ENCODE assay signal across 22 cellular contexts in the genomic region with DNA sequence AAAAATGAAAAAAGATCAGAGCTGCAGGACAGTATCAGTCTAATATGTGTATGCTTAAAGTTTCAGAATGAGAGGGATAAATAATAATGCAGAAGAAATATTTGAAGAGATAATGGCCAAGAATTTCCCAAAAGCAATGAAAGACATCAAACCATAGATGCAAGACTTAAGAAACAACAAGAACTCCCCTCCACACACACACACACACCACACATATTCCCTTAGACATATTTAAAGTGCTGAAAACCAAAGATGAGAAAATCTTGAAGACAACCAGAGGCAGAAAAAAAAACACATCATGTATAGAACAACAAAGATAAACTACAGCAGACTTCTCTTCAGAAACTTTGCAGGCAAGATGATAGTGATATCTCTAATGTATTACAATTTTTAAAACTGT.
DNase-seq lines count a peak whose midpoint lies in the region; ATAC-seq and TF ChIP-seq lines count a peak whose summit lies in the region.
"Had no signal": no experiment of that assay in that cellular context is flagged by ENCODE, and none has a peak within 500 bp of the region (broad histone marks: within the 10 kb centered on the region; RNA-seq: fewer than 3 reads in every experiment).

No MANE protein-coding gene starts in this region.

- H3K36me3 ChIP-seq in neuronal stem cell (replicated peaks in 1 of 2; ENCODE audit: control insufficient read depth in 2 of 2, insufficient read depth in 2 of 2, low read length in 2 of 2) = peaks cover 6 to 27% of the 10 kb centered on the region in 2 donors
- H3K36me3 ChIP-seq: sigmoid colon, thoracic aorta had no signal

- peaks cover 2 to 5% of the 10 kb centered on the region in 2 donors for H3K4me1 ChIP-seq in neuronal stem cell (ENCODE audit: control insufficient read depth in 2 of 2, insufficient read depth in 1 of 2, low read depth in 1 of 2, low read length in 2 of 2)

- no peak overlapping the region for H3K9ac ChIP-seq in neuronal stem cell (ENCODE audit: low read depth, low read length, poor library complexity)

- peaks cover 8 to 33% of the 10 kb centered on the region in 2 donors for H3K9me3 ChIP-seq in neuronal stem cell (replicated peaks in 1 of 2; ENCODE audit: control insufficient read depth in 2 of 2, insufficient read depth in 1 of 2, low read depth in 1 of 2, low read length in 2 of 2)
- H3K9me3 ChIP-seq: sigmoid colon had no signal

- H3K27ac ChIP-seq in neuronal stem cell (replicated peaks; ENCODE audit: low read length) = no peak overlapping the region
- H3K27ac ChIP-seq: sigmoid colon, VCaP had no signal

- H3K4me2 ChIP-seq in neuronal stem cell (ENCODE audit: insufficient read depth, low read length, poor library complexity, severe bottlenecking) = no peak overlapping the region

- no peak for ATAC-seq in activated naive CD4-positive, alpha-beta T cell treated with anti-CD3 and anti-CD28 coated beads, Interleukin-2, amount 50 U/mL, for 72 hours
- ATAC-seq in SK-N-SH treated with all-trans-retinoic acid at 6 μM for 48 hours (peak; percentile 14; the same call in 2 of the 3 replicates), HG02759 (IDR thresholded peaks at IDR 0.05; ENCODE audit: unreplicated experiment) (no peak)
- ATAC-seq in stimulated activated naive B cell treated with anti-CD40 and anti-IgM and Interleukin-4, amounts not matched to agents 10 μg/mL and 1 μg/mL and 100 μg/mL, for 72 hours (replicated peaks) = no peak
- ATAC-seq: K562, left lobe of liver, Panc1, T-helper 17 cell had no signal

- H3K4ac ChIP-seq in neuronal stem cell (ENCODE audit: low read length) = no peak overlapping the region

- no peak for TF ChIP-seq CTCF in choroid plexus epithelial cell (conservative IDR thresholded peaks at IDR 0.05; ENCODE audit: low read depth, low read length)

- no peak overlapping the region for H2AFZ ChIP-seq in neuronal stem cell (ENCODE audit: low read length)

- H3K9me3 Mint-ChIP-seq in activated naive CD4-positive, alpha-beta T cell treated with anti-CD3 and anti-CD28 coated beads, Interleukin-2, amount 50 U/mL, for 72 hours = peaks cover 16 to 27% of the 10 kb centered on the region in 2 donors
- peaks cover 14% of the 10 kb centered on the region for H3K9me3 Mint-ChIP-seq in activated naive CD4-positive, alpha-beta T cell treated with anti-CD3 and anti-CD28 coated beads for 36 hours
- peaks cover 13 to 15% of the 10 kb centered on the region in 2 donors for H3K9me3 Mint-ChIP-seq in stimulated activated naive B cell treated with anti-CD40 and anti-IgM and Interleukin-4, amounts not matched to agents 10 μg/mL and 1 μg/mL and 100 μg/mL, for 72 hours

- CTCF ChIA-PET in activated naive CD4-positive, alpha-beta T cell treated with anti-CD3 and anti-CD28 coated beads for 36 hours (lab: Charles Lee) = interaction anchor here (0.7 to 0.9 kb wide), 2 partner anchors 9 to 526 kb away, joined by 3 read pairs; no protein-coding TSS in a partner anchor

- no peak overlapping the region for H2AK5ac ChIP-seq in neuronal stem cell (ENCODE audit: low read depth, low read length)

- no peak overlapping the region for H3K14ac ChIP-seq in neuronal stem cell (ENCODE audit: low read length)

- peaks cover 45 to 56% of the 10 kb centered on the region in 2 donors for H3K36me3 Mint-ChIP-seq in activated naive CD4-positive, alpha-beta T cell treated with anti-CD3 and anti-CD28 coated beads, Interleukin-2, amount 50 U/mL, for 72 hours
- peaks cover 42% of the 10 kb centered on the region for H3K36me3 Mint-ChIP-seq in activated naive CD4-positive, alpha-beta T cell treated with anti-CD3 and anti-CD28 coated beads for 36 hours (ENCODE audit: low read depth)
- H3K36me3 Mint-ChIP-seq in stimulated activated naive B cell treated with anti-CD40 and anti-IgM and Interleukin-4, amounts not matched to agents 10 μg/mL and 1 μg/mL and 100 μg/mL, for 72 hours = peaks cover 41 to 50% of the 10 kb centered on the region in 2 donors

- no peaks in the 10 kb centered on the region for H3K27me3 ChIP-seq in neuronal stem cell (ENCODE audit: control insufficient read depth in 3 of 3, insufficient read depth in 3 of 3, low read depth in 1 of 3, low read length in 3 of 3)
- H3K27me3 ChIP-seq: dorsolateral prefrontal cortex, heart right ventricle, MG63, sigmoid colon had no signal

- no peak overlapping the region for H3K4me3 Mint-ChIP-seq in activated naive CD4-positive, alpha-beta T cell treated with anti-CD3 and anti-CD28 coated beads for 36 hours
- no peak overlapping the region for H3K4me3 Mint-ChIP-seq in stimulated activated naive B cell treated with anti-CD40 and anti-IgM and Interleukin-4, amounts not matched to agents 10 μg/mL and 1 μg/mL and 100 μg/mL, for 72 hours
- H3K4me3 Mint-ChIP-seq: T-helper 17 cell had no signal

- no peak overlapping the region for H2BK120ac ChIP-seq in neuronal stem cell (ENCODE audit: low read depth, low read length)

- no peak overlapping the region for H4K91ac ChIP-seq in neuronal stem cell (ENCODE audit: low read depth, low read length, poor library complexity)

- H3K4me1 Mint-ChIP-seq in activated naive CD4-positive, alpha-beta T cell treated with anti-CD3 and anti-CD28 coated beads for 36 hours (ENCODE audit: low read depth) = peaks cover 16% of the 10 kb centered on the region
- H3K4me1 Mint-ChIP-seq in stimulated activated naive B cell treated with anti-CD40 and anti-IgM and Interleukin-4, amounts not matched to agents 10 μg/mL and 1 μg/mL and 100 μg/mL, for 72 hours = peaks cover 9 to 36% of the 10 kb centered on the region in 2 donors

- no peak overlapping the region for H4K8ac ChIP-seq in neuronal stem cell (ENCODE audit: low read depth, low read length)

- no peak overlapping the region for H2BK5ac ChIP-seq in neuronal stem cell (ENCODE audit: low read length)

- peak overlapping the region; percentile 29 to 46 for H3K27ac Mint-ChIP-seq in activated naive CD4-positive, alpha-beta T cell treated with anti-CD3 and anti-CD28 coated beads, Interleukin-2, amount 50 U/mL, for 72 hours
- H3K27ac Mint-ChIP-seq in activated naive CD4-positive, alpha-beta T cell treated with anti-CD3 and anti-CD28 coated beads for 36 hours = no peak overlapping the region
- peak overlapping the region; percentile 61 for H3K27ac Mint-ChIP-seq in stimulated activated naive B cell treated with anti-CD40 and anti-IgM and Interleukin-4, amounts not matched to agents 10 μg/mL and 1 μg/mL and 100 μg/mL, for 72 hours
- H3K27ac Mint-ChIP-seq: progenitor cell of endocrine pancreas, T-helper 17 cell had no signal

- H3K79me1 ChIP-seq in neuronal stem cell (ENCODE audit: low read depth, low read length) = no peaks in the 10 kb centered on the region

- no peak for DNase-seq in activated naive CD4-positive, alpha-beta T cell treated with anti-CD3 and anti-CD28 coated beads, Interleukin-2, amount 50 U/mL, for 72 hours (ENCODE audit: low spot score in 2 of 2)
- no peak for DNase-seq in activated naive CD4-positive, alpha-beta T cell treated with anti-CD3 and anti-CD28 coated beads for 36 hours
- DNase-seq in choroid plexus epithelial cell (ENCODE audit: low read depth) (peak; percentile 28), neuronal stem cell (ENCODE audit: low spot score) (no peak)
- DNase-seq in stimulated activated naive B cell treated with anti-CD40 and anti-IgM and Interleukin-4, amounts not matched to agents 10 μg/mL and 1 μg/mL and 100 μg/mL, for 72 hours = no peak
- DNase-seq: amygdala, dorsolateral prefrontal cortex, foreskin fibroblast, heart right ventricle, NCI-H1417, NCI-H510A treated with DMSO at 0.1 percent for 48 hours, sigmoid colon, T-helper 17 cell had no signal

- no peak overlapping the region for H3K18ac ChIP-seq in neuronal stem cell (ENCODE audit: low read length)

- H3K23ac ChIP-seq in neuronal stem cell (ENCODE audit: low read depth, low read length, poor library complexity) = no peak overlapping the region

- H2BK15ac ChIP-seq in neuronal stem cell (ENCODE audit: low read length) = no peak overlapping the region

- H3K4me3 ChIP-seq in choroid plexus epithelial cell (ENCODE audit: low read depth, low read length) (no peak overlapping the region), neuronal stem cell (ENCODE audit: low read length in 2 of 2) (no peak overlapping the region)
- H3K4me3 ChIP-seq: dorsolateral prefrontal cortex, K562, MG63, sigmoid colon had no signal

- no peak overlapping the region for H2BK12ac ChIP-seq in neuronal stem cell (ENCODE audit: low read length)

- H3K27me3 Mint-ChIP-seq in activated naive CD4-positive, alpha-beta T cell treated with anti-CD3 and anti-CD28 coated beads for 36 hours (ENCODE audit: low read depth) = no peaks in the 10 kb centered on the region
- H3K27me3 Mint-ChIP-seq in stimulated activated naive B cell treated with anti-CD40 and anti-IgM and Interleukin-4, amounts not matched to agents 10 μg/mL and 1 μg/mL and 100 μg/mL, for 72 hours = no peaks in the 10 kb centered on the region
- H3K27me3 Mint-ChIP-seq: progenitor cell of endocrine pancreas, T-helper 17 cell had no signal

- intact Hi-C loops in activated naive CD4-positive, alpha-beta T cell treated with anti-CD3 and anti-CD28 coated beads for 36 hours (cut with micrococcal nuclease) = no loop called here

TF ChIP-seq in SK-N-SH treated with all-trans-retinoic acid at 6 μM for 48 hours, 23 proteins besides CTCF, POLR2A, EP300 and RAD21:
- TF ChIP-seq, protein P1, sequence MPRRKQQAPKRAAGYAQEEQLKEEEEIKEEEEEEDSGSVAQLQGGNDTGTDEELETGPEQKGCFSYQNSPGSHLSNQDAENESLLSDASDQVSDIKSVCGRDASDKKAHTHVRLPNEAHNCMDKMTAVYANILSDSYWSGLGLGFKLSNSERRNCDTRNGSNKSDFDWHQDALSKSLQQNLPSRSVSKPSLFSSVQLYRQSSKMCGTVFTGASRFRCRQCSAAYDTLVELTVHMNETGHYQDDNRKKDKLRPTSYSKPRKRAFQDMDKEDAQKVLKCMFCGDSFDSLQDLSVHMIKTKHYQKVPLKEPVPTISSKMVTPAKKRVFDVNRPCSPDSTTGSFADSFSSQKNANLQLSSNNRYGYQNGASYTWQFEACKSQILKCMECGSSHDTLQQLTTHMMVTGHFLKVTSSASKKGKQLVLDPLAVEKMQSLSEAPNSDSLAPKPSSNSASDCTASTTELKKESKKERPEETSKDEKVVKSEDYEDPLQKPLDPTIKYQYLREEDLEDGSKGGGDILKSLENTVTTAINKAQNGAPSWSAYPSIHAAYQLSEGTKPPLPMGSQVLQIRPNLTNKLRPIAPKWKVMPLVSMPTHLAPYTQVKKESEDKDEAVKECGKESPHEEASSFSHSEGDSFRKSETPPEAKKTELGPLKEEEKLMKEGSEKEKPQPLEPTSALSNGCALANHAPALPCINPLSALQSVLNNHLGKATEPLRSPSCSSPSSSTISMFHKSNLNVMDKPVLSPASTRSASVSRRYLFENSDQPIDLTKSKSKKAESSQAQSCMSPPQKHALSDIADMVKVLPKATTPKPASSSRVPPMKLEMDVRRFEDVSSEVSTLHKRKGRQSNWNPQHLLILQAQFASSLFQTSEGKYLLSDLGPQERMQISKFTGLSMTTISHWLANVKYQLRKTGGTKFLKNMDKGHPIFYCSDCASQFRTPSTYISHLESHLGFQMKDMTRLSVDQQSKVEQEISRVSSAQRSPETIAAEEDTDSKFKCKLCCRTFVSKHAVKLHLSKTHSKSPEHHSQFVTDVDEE (CRISPR knock-in tag; IDR thresholded peaks at IDR 0.05) = no peak
- TF ChIP-seq ISL1 (CRISPR knock-in tag; IDR thresholded peaks at IDR 0.05) = peak; percentile 55; the same call in 1 of the 2 replicates
